Comparison of ENCODE assay signal across 9 cellular contexts in genomic region chr2:23669413-23670244, GRCh38.
A peak's percentile ranks its signal among the peaks of the same experiment; 100 is the strongest.
DNase-seq lines count a peak whose midpoint lies in the region; ATAC-seq lines count a peak whose summit lies in the region.
"Had no signal": no experiment of that assay in that cellular context is flagged by ENCODE, and none has a peak within 500 bp of the region (broad histone marks: within the 10 kb centered on the region; RNA-seq: fewer than 3 reads in every experiment).

No MANE protein-coding gene starts in this region.

- no peaks in the 10 kb centered on the region for H3K4me1 Mint-ChIP-seq in activated T-cell treated with anti-CD3 and anti-CD28 coated beads, Interleukin-2, amount 50 U/mL, for 72 hours (ENCODE audit: low read depth)
- H3K4me1 Mint-ChIP-seq: central memory CD8-positive, alpha-beta T cell had no signal

- no peaks in the 10 kb centered on the region for H3K9me3 Mint-ChIP-seq in activated T-cell treated with anti-CD3 and anti-CD28 coated beads, Interleukin-2, amount 50 U/mL, for 72 hours
- H3K9me3 Mint-ChIP-seq: central memory CD8-positive, alpha-beta T cell had no signal

- 0 out of 2 replicates have a peak, but pooled peaks cover 3% of the 10 kb centered on the region for H4K20me1 ChIP-seq in Karpas-422 (ENCODE audit: insufficient read depth, low read depth, low read length)

- H3K9me2 ChIP-seq in Karpas-422 (replicated peaks; ENCODE audit: insufficient read depth, low read length), result no peaks in the 10 kb centered on the region

- peak; percentile 92 for ATAC-seq in Right ventricle myocardium superior (ENCODE audit: poor library complexity)
- no peak for ATAC-seq in activated T-cell treated with anti-CD3 and anti-CD28 coated beads, Interleukin-2, amount 50 U/mL, for 72 hours (replicated peaks in 1 of 2)

- no peaks in the 10 kb centered on the region for H3K79me2 ChIP-seq in Karpas-422 (ENCODE audit: low read length)

- no peak overlapping the region for H3K4me2 ChIP-seq in Karpas-422 (ENCODE audit: low read depth, low read length, poor library complexity, severe bottlenecking)

- no peaks in the 10 kb centered on the region for H3K36me3 Mint-ChIP-seq in activated T-cell treated with anti-CD3 and anti-CD28 coated beads, Interleukin-2, amount 50 U/mL, for 72 hours (ENCODE audit: insufficient read depth in 2 of 2)

- H2AFZ ChIP-seq in Karpas-422 (ENCODE audit: low read length), result no peak overlapping the region

- DNase-seq in DMS 273 treated with DMSO at 0.1 percent for 48 hours (lab: John Stamatoyannopoulos, UW) (peak; percentile 85), adipocyte (ENCODE audit: low read depth) (peak; percentile 11), Right ventricle myocardium superior (peak; percentile 91), posterior vena cava (ENCODE audit: low spot score) (peak; percentile 93), Karpas-422 (no peak), NCI-H2227 (lab: John Stamatoyannopoulos, UW; ENCODE audit: unreplicated experiment) (no peak)
- DNase-seq in NK-92 treated with Interleukin-12 subunit alpha and Interleukin-12 subunit beta, amount 100 ng/mL, for 24 hours (lab: John Stamatoyannopoulos, UW), result no peak
- DNase-seq in activated T-cell treated with anti-CD3 and anti-CD28 coated beads, Interleukin-2, amount 50 U/mL, for 72 hours, result no peak

- no peak overlapping the region for H3K27ac ChIP-seq in Karpas-422 (ENCODE audit: low read length)

- peak overlapping the region; percentile 47 for H3K9ac ChIP-seq in adipocyte (ENCODE audit: low read length)
- H3K9ac ChIP-seq in Karpas-422 (ENCODE audit: low read length), result no peak overlapping the region

- no peak overlapping the region for H3K4me3 Mint-ChIP-seq in activated T-cell treated with anti-CD3 and anti-CD28 coated beads, Interleukin-2, amount 50 U/mL, for 72 hours
- H3K4me3 Mint-ChIP-seq: central memory CD8-positive, alpha-beta T cell had no signal

- H3K27me3 Mint-ChIP-seq in activated T-cell treated with anti-CD3 and anti-CD28 coated beads, Interleukin-2, amount 50 U/mL, for 72 hours (ENCODE audit: low read depth), result no peaks in the 10 kb centered on the region

- no peaks in the 10 kb centered on the region for H3K27me3 ChIP-seq in adipocyte (replicated peaks; ENCODE audit: control insufficient read depth, insufficient read depth, low read length)
- no peaks in the 10 kb centered on the region for H3K27me3 ChIP-seq in Karpas-422 (ENCODE audit: low read length)

- intact Hi-C loops in Right ventricle myocardium superior (cut with DNase I) (no loop called here), posterior vena cava (cut with DNase I) (no loop called here)

- H3K4me1 ChIP-seq in adipocyte (ENCODE audit: control insufficient read depth, insufficient read depth, low read length) (peaks cover 14% of the 10 kb centered on the region), Karpas-422 (ENCODE audit: low read length) (no peaks in the 10 kb centered on the region)

- no peak overlapping the region for H3K4me3 ChIP-seq in adipocyte (ENCODE audit: low read length)
- no peak overlapping the region for H3K4me3 ChIP-seq in Karpas-422 (ENCODE audit: low read length)

- H3K27ac Mint-ChIP-seq in activated T-cell treated with anti-CD3 and anti-CD28 coated beads, Interleukin-2, amount 50 U/mL, for 72 hours, result no peak overlapping the region

- H3K9me3 ChIP-seq in adipocyte (ENCODE audit: control insufficient read depth, low read length), result no peaks in the 10 kb centered on the region
- no peaks in the 10 kb centered on the region for H3K9me3 ChIP-seq in Karpas-422 (ENCODE audit: low read length)

- H3K36me3 ChIP-seq in adipocyte (ENCODE audit: control insufficient read depth, insufficient read depth, low read length, severe bottlenecking), result no peaks in the 10 kb centered on the region
- H3K36me3 ChIP-seq in Karpas-422 (ENCODE audit: insufficient read depth, low read length), result no peaks in the 10 kb centered on the region

Comparison
In these comparisons a context has a peak if more than half of its experiments do, and no peak if none do; other contexts are left out.
1. DNase-seq: peak in DMS 273 treated with DMSO at 0.1 percent for 48 hours (single experiment), adipocyte (single experiment), Right ventricle myocardium superior (single experiment) and posterior vena cava (single experiment); none in NK-92 treated with Interleukin-12 subunit alpha and Interleukin-12 subunit beta, amount 100 ng/mL, for 24 hours (single experiment), Karpas-422 (single experiment), activated T-cell treated with anti-CD3 and anti-CD28 coated beads, Interleukin-2, amount 50 U/mL, for 72 hours (0 of 2) and NCI-H2227 (single experiment).